ENCODE assay signal across 10 cellular contexts in the genomic region with DNA sequence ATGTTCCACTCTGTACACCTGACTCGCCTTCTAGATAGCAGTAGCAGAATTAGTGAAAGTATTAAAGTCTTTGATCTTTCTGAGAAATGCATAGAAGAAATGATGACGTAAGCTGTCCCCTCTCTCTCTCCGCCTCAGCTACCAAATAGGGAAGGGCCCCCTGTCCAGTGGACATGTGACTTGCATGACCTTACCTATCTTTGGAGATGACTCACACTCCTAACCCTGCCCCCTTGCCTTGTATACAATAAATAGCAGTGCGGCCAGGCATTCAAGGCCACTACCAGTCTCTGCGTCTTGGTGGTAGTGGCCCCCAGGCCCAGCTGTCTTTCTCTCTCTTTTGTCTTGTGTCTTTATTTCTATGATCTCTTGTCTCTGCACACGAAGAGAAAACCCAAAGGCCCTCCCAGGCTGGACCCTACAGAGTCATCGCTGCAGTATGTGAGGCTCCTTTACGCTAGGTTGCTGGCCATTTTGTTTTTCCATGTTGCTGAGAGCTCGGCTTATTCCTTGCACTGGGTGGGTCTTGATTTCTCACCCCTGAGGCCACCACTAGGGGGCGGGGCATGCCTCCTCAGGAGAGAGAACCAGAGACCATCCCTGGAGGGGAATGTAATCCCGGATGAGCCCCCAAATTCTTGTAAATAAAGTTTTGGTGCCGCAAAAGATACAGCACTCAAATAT. TPM values are rescaled to one million over a fixed set of nuclear protein-coding genes. Genes with fewer than 3 reads are reported as not detected.
DNase-seq lines count a peak whose midpoint lies in the region; ATAC-seq, FAIRE-seq and TF ChIP-seq lines count a peak whose summit lies in the region.
"Had no signal": no experiment of that assay in that cellular context is flagged by ENCODE, and none has a peak within 500 bp of the region (broad histone marks: within the 10 kb centered on the region; RNA-seq: fewer than 3 reads in every experiment).

No MANE protein-coding gene starts in this region.

- TF ChIP-seq POLR2A in GM12878 (IDR thresholded peaks at IDR 0.05; ENCODE audit: low read depth, low read length) = no peak

- TF ChIP-seq RAD21 in GM12878 (IDR thresholded peaks at IDR 0.05; ENCODE audit: insufficient read depth, low read depth, low read length) = no peak

- TF ChIP-seq CTCF in LNCAP (IDR thresholded peaks at IDR 0.05) (0 out of 2 replicates have a peak, but pooled peaks have one; percentile 18), GM12878 (IDR thresholded peaks at IDR 0.05 in 2 of 3, conservative IDR thresholded peaks at IDR 0.05 in 1 of 3; ENCODE audit: control insufficient read depth in 2 of 3, extremely low read depth in 1 of 3, insufficient read depth in 1 of 3, low read depth in 3 of 3, low read length in 3 of 3) (peak in 2 of 3 experiments; percentile 1 to 23; a peak in 2 of 6 replicates), psoas muscle (IDR thresholded peaks at IDR 0.05) (peak; percentile 6)

- intact Hi-C loops in GM12878 (cut with micrococcal nuclease; ENCODE audit: unreplicated experiment) = loop anchor here (1.0 kb wide), 1 partner anchor 324 kb away; no protein-coding TSS in a partner anchor
- intact Hi-C loops in psoas muscle (cut with DNase I) = loop anchor here in 1 of 2 donors (10.0 kb wide), 1 partner anchor 176 kb away; no protein-coding TSS in a partner anchor

- no peak for TF ChIP-seq EP300 in GM12878 (IDR thresholded peaks at IDR 0.05; ENCODE audit: borderline replicate concordance in 1 of 2, control insufficient read depth in 1 of 2, low read depth in 2 of 2, low read length in 2 of 2)

- in situ Hi-C loops in GM12878 (cut with MboI) = no loop called here

- peak; percentile 11 for DNase-seq in NK-92 treated with Interleukin-12 subunit alpha and Interleukin-12 subunit beta, amount 100 ng/mL, for 24 hours (lab: John Stamatoyannopoulos, UW)
- DNase-seq in NK-92 (lab: John Stamatoyannopoulos, UW; ENCODE audit: unreplicated experiment) (no peak), GM12878 (ENCODE audit: low read depth, low spot score) (no peak), psoas muscle (no peak), inferior parietal cortex (ENCODE audit: extremely low spot score) (no peak)

- RAD21 ChIA-PET in GM12878 (lab: Charles Lee; ENCODE audit: unreplicated experiment) = interaction anchor here (0.8 kb wide), 2 partner anchors 48 to 503 kb away, joined by 3 to 4 read pairs; no protein-coding TSS in a partner anchor

- H3K9me3 ChIP-seq in GM12878 (replicated peaks; ENCODE audit: control insufficient read depth, insufficient read depth, low read length) = no peaks in the 10 kb centered on the region
- peaks cover 2% of the 10 kb centered on the region for H3K9me3 ChIP-seq in psoas muscle

- no peak overlapping the region for H3K9ac ChIP-seq in GM12878 (ENCODE audit: control insufficient read depth, insufficient read depth, low read length)

- CTCF ChIA-PET in GM12878 (lab: Yijun Ruan, JAX) = interaction anchor here (0.6 to 2.8 kb wide), 11 partner anchors 28 to 414 kb away, joined by 3 to 9 read pairs (median 3); a partner anchor contains a TSS

- WGBS in GM12878 (ENCODE audit: insufficient coverage, insufficient replicate concordance, low lambda C conversion rate, missing lambda C conversion rate) = 68% methylated on average over 12 of the region's 12 CpGs
- 82 to 86% (median 84%) methylated on average over 12 of the region's 12 CpGs for WGBS in psoas muscle, 3 donors

- H4K20me1 ChIP-seq in GM12878 (ENCODE audit: control insufficient read depth, insufficient read depth) = no peaks in the 10 kb centered on the region

- no peak overlapping the region for H3K27ac ChIP-seq in GM12878 (ENCODE audit: control insufficient read depth, insufficient read depth)
- H3K27ac ChIP-seq in psoas muscle = no peak overlapping the region
- H3K27ac ChIP-seq: left lung had no signal

- SMC1A ChIA-PET in GM12878 (lab: Charles Lee; ENCODE audit: uncharacterized antibody, unreplicated experiment) = interaction anchor here (0.6 to 1.2 kb wide), 4 partner anchors 49 to 324 kb away, joined by 3 to 4 read pairs (median 3); no protein-coding TSS in a partner anchor

- H3K27me3 ChIP-seq in GM12878 (replicated peaks in 1 of 2; ENCODE audit: control insufficient read depth in 2 of 2, insufficient read depth in 2 of 2, low read length in 1 of 2) = no peaks in the 10 kb centered on the region
- no peaks in the 10 kb centered on the region for H3K27me3 ChIP-seq in psoas muscle (ENCODE audit: insufficient read depth in 3 of 3, low read length in 2 of 3)

- ATAC-seq in GM12878 (peak; percentile 48; the same call in 1 of the 3 replicates), psoas muscle (no peak), GM19397 (IDR thresholded peaks at IDR 0.05; ENCODE audit: unreplicated experiment) (no peak), HG02973 (IDR thresholded peaks at IDR 0.05; ENCODE audit: unreplicated experiment) (no peak)

- no peaks in the 10 kb centered on the region for H3K36me3 ChIP-seq in GM12878 (ENCODE audit: control insufficient read depth in 2 of 2, insufficient read depth in 2 of 2, low read length in 1 of 2)
- no peaks in the 10 kb centered on the region for H3K36me3 ChIP-seq in psoas muscle (ENCODE audit: insufficient read depth in 1 of 2, low read depth in 1 of 2)
- H3K36me3 ChIP-seq: left lung had no signal

- no peak overlapping the region for H3K4me2 ChIP-seq in GM12878 (ENCODE audit: control insufficient read depth, insufficient read depth)

- H3K4me1 ChIP-seq in GM12878 (ENCODE audit: control insufficient read depth, insufficient read depth, low read length) = no peaks in the 10 kb centered on the region
- H3K4me1 ChIP-seq in psoas muscle = no peaks in the 10 kb centered on the region
- H3K4me1 ChIP-seq: left lung had no signal

- no peak for FAIRE-seq in GM12878 (lab: Jason Lieb, UNC)

- no TSS peak for BruUV-seq in GM12878 (replicated peaks; lab: Mats Ljungman, UMichigan)

- H2AFZ ChIP-seq in GM12878 (ENCODE audit: control insufficient read depth, low read depth, low read length) = no peak overlapping the region

- no peak overlapping the region for H3K4me3 ChIP-seq in GM12878
- H3K4me3 ChIP-seq in psoas muscle = no peak overlapping the region
- H3K4me3 ChIP-seq: left lung had no signal

- POLR2A ChIA-PET in GM12878 (lab: Charles Lee) = no interaction called here

- H3K79me2 ChIP-seq in GM12878 (ENCODE audit: control insufficient read depth, insufficient read depth, low read length) = no peaks in the 10 kb centered on the region

TF ChIP-seq in GM12878, 131 proteins besides CTCF, POLR2A, EP300 and RAD21 (continues in another document):
- TF ChIP-seq TCF7 (IDR thresholded peaks at IDR 0.05; ENCODE audit: borderline replicate concordance) = no peak
- TF ChIP-seq POU2F2 (IDR thresholded peaks at IDR 0.05; ENCODE audit: borderline replicate concordance, low read depth, low read length) = no peak
- no peak for TF ChIP-seq WRNIP1 (IDR thresholded peaks at IDR 0.05; ENCODE audit: borderline replicate concordance, low read depth, low read length)
- no peak for TF ChIP-seq POLR2AphosphoS5 (IDR thresholded peaks at IDR 0.05; ENCODE audit: low read length)
- TF ChIP-seq ZNF622 (IDR thresholded peaks at IDR 0.05) = no peak
- TF ChIP-seq NR2C1 (IDR thresholded peaks at IDR 0.05) = no peak
- TF ChIP-seq JUNB (IDR thresholded peaks at IDR 0.05) = no peak

RNA-seq across cellular contexts. Expression of a gene that starts 16.0 kb away (rescaled TPM):
- total RNA-seq in GM12878 (2013; cell fraction: nucleolus; rRNA removed) = 0.04 and 0.05 TPM in 2 replicates
- total RNA-seq in GM12878 (2014; rRNA removed) (under 0.01 and 0.05 TPM in 2 replicates), GM12878 (2014; rRNA removed; fragmentation: Illumina TruSeq; extraction: Trizol) (under 0.01 and 0.04 TPM in 2 replicates), GM12878 (2021) (0.03 TPM in 1 of 2 replicates, not detected in the other), psoas muscle (not detected)
- polyA plus RNA-seq in GM12878 (2011; ENCODE audit: low read depth) = 0.03 TPM
- polyA plus RNA-seq in GM12878 (2011; rRNA removed) (not detected in 2 replicates), GM12878 (2014; fragmentation: Illumina TruSeq; extraction: Trizol) (0.01 TPM in 1 of 2 replicates, not detected in the other), GM12878 (2014; fragmentation: Nextera tagmentation; extraction: Ambion mirVana) (under 1 TPM in 1 of 2 experiments, not detected in 1; under 0.01 TPM), GM12878 (2014; rRNA removed) (0.01 TPM in 2 replicates), GM12878 (2016; fragmentation: Nextera tagmentation; extraction: Ambion mirVana) (under 1 TPM in 1 of 2 experiments, not detected in 1; 0.01 TPM), psoas muscle (under 1 TPM in 2 of 3 donors, not detected in 1; under 0.01 TPM)
- polyA plus RNA-seq in GM12878 (2011; cell fraction: cytosol; rRNA removed) = not detected in 2 replicates
- 0.01 TPM in 2 replicates for polyA plus RNA-seq in GM12878 (2011; cell fraction: nucleus; rRNA removed)
- 0.03 TPM in 2 replicates for polyA plus RNA-seq in GM12878 (2012)
- not detected in 2 replicates for polyA minus RNA-seq in GM12878 (2011; rRNA and poly(A)+ RNA removed)
- not detected in 2 replicates for polyA minus RNA-seq in GM12878 (2011; cell fraction: cytosol; rRNA and poly(A)+ RNA removed)
- polyA minus RNA-seq in GM12878 (2011; cell fraction: nucleus; rRNA and poly(A)+ RNA removed) = not detected in 2 replicates
- total RNA-seq: CD4-positive, CD25-positive, alpha-beta regulatory T cell had no signal
- polyA plus RNA-seq: CD4-positive, CD25-positive, alpha-beta regulatory T cell had no signal

RNA-seq across cellular contexts. Expression of a gene that starts 54.7 kb away (rescaled TPM):
- total RNA-seq in GM12878 (2013; cell fraction: nucleolus; rRNA removed) = 114 and 128 TPM in 2 replicates
- total RNA-seq in GM12878 (2014; rRNA removed) (23.3 and 25.1 TPM in 2 replicates), GM12878 (2014; rRNA removed; fragmentation: Illumina TruSeq; extraction: Trizol) (22.3 and 22.7 TPM in 2 replicates), GM12878 (2021) (23.9 and 25.2 TPM in 2 replicates), psoas muscle (10 to 100 TPM; 29.5 to 59.1 (median 34.5) TPM)
- polyA plus RNA-seq in GM12878 (2011; ENCODE audit: low read depth) = 13.3 TPM
- polyA plus RNA-seq in GM12878 (2011; rRNA removed) (32.8 and 39.7 TPM in 2 replicates), GM12878 (2014; fragmentation: Illumina TruSeq; extraction: Trizol) (22.5 and 27.4 TPM in 2 replicates), GM12878 (2014; fragmentation: Nextera tagmentation; extraction: Ambion mirVana) (1 to 10 TPM; 3.0 to 4.9 TPM), GM12878 (2014; rRNA removed) (25.4 and 28.5 TPM in 2 replicates), GM12878 (2016; fragmentation: Nextera tagmentation; extraction: Ambion mirVana) (10 to 100 TPM; 18.2 to 20.2 TPM), psoas muscle (10 to 100 TPM; 25.4 to 68.4 (median 29.6) TPM)
- 34.8 and 37.6 TPM in 2 replicates for polyA plus RNA-seq in GM12878 (2011; cell fraction: cytosol; rRNA removed)
- 76.6 and 77.5 TPM in 2 replicates for polyA plus RNA-seq in GM12878 (2011; cell fraction: nucleus; rRNA removed)
- polyA plus RNA-seq in GM12878 (2012) = 22.3 and 31.1 TPM in 2 replicates
- polyA minus RNA-seq in GM12878 (2011; rRNA and poly(A)+ RNA removed) = 18.5 and 31.0 TPM in 2 replicates
- 9.3 and 12.7 TPM in 2 replicates for polyA minus RNA-seq in GM12878 (2011; cell fraction: cytosol; rRNA and poly(A)+ RNA removed)
- 21.2 and 34.4 TPM in 2 replicates for polyA minus RNA-seq in GM12878 (2011; cell fraction: nucleus; rRNA and poly(A)+ RNA removed)
